In the genomic region with DNA sequence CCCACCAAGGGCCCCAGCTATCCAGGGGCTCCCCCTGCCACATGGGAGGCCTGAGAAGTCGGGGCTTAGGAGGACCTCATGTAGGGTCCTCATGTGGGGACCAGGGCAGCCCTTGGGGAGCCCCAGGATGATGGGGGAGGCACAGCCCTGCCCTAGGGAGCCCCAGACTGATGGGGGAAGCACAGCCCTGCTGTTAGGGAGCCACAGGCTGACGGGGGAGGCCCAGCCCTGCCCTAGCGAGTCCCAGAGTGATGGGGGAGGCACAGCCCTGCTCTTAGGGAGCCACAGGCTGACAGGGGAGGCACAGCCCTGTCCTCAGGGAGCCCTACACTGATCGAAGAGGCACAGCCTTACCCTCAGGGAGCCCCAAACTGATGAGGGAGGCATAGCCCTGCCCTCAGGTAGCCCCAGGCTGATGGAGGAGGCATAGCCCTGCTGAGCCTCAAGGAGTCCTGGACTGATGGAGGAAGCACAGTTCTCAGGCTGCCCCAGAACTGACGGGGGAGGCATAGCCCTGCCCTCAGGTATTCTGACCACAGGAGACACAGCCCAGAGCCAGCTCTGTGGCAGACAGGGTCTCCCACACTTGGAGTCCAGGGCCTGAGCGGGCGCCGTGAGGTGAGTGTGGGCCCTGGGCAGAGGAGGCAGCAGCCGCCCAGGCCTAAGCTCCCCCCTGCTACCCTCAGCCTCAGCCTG, we compare ENCODE assay signal across 11 cellular contexts. TPM values are rescaled to one million over a fixed set of nuclear protein-coding genes. Genes with fewer than 3 reads are reported as not detected.
DNase-seq lines count a peak whose midpoint lies in the region; ATAC-seq and TF ChIP-seq lines count a peak whose summit lies in the region.
"Had no signal": no experiment of that assay in that cellular context is flagged by ENCODE, and none has a peak within 500 bp of the region (broad histone marks: within the 10 kb centered on the region; RNA-seq: fewer than 3 reads in every experiment).

No MANE protein-coding gene starts in this region.

- peak overlapping the region; percentile 13 for H3K27ac ChIP-seq in effector memory CD4-positive, alpha-beta T cell (ENCODE audit: insufficient read depth, low read length, poor library complexity, severe bottlenecking)
- peak overlapping the region; percentile 91 for H3K27ac ChIP-seq in osteoblast (ENCODE audit: low read depth, low read length)
- H3K27ac ChIP-seq: right lobe of liver had no signal

- no peak for TF ChIP-seq CTCF in osteoblast (IDR thresholded peaks at IDR 0.05; ENCODE audit: extremely low read depth, low read depth, low read length)

- no peak overlapping the region for H3K4me2 ChIP-seq in osteoblast (ENCODE audit: insufficient read depth, low read length)

- ATAC-seq in Right ventricle myocardium inferior (no peak), left ventricle myocardium superior (no peak), HG03108 (IDR thresholded peaks at IDR 0.05; ENCODE audit: unreplicated experiment) (no peak), GM18502 (IDR thresholded peaks at IDR 0.05; ENCODE audit: poor library complexity, unreplicated experiment) (no peak)

- H3K9me3 ChIP-seq in effector memory CD4-positive, alpha-beta T cell (ENCODE audit: control insufficient read depth, low read length) = no peaks in the 10 kb centered on the region
- no peaks in the 10 kb centered on the region for H3K9me3 ChIP-seq in osteoblast (ENCODE audit: low read depth, low read length)
- H3K9me3 ChIP-seq: right lobe of liver had no signal

- H3K4me1 ChIP-seq in effector memory CD4-positive, alpha-beta T cell (ENCODE audit: control insufficient read depth, insufficient read depth, low read length, poor library complexity, severe bottlenecking) = peaks cover 8% of the 10 kb centered on the region
- H3K4me1 ChIP-seq in osteoblast (ENCODE audit: insufficient read depth, low read length) = peaks cover 15% of the 10 kb centered on the region
- H3K4me1 ChIP-seq: right lobe of liver had no signal

- no peaks in the 10 kb centered on the region for H3K79me2 ChIP-seq in osteoblast (ENCODE audit: insufficient read depth, low read length)

- H3K27me3 ChIP-seq in effector memory CD4-positive, alpha-beta T cell (replicated peaks; ENCODE audit: control insufficient read depth, insufficient read depth, low read length, poor library complexity, severe bottlenecking) = no peaks in the 10 kb centered on the region
- H3K27me3 ChIP-seq in osteoblast (ENCODE audit: insufficient read depth, low read length) = no peaks in the 10 kb centered on the region
- H3K27me3 ChIP-seq: right lobe of liver had no signal

- peak; percentile 63 for DNase-seq in Right ventricle myocardium inferior (ENCODE audit: missing footprints)
- no peak for DNase-seq in left ventricle myocardium superior
- DNase-seq in effector memory CD4-positive, alpha-beta T cell = no peak
- DNase-seq in osteoblast (ENCODE audit: insufficient read length, low spot score, missing footprints) = peak; percentile 95
- DNase-seq in DMS53 treated with DMSO at 0.1 percent for 48 hours (lab: John Stamatoyannopoulos, UW; ENCODE audit: unreplicated experiment) = no peak
- DNase-seq in NCI-H69 (lab: John Stamatoyannopoulos, UW) = no peak
- DNase-seq: activated effector memory CD4-positive, alpha-beta T cell treated with Interleukin-2 at 50 U/mL for 16 hours; NCI-H774 had no signal

- intact Hi-C loops in Right ventricle myocardium inferior (cut with DNase I) = loop anchor here (5.0 kb wide), 2 partner anchors 36 to 256 kb away; a partner anchor contains a TSS
- intact Hi-C loops in left ventricle myocardium superior (cut with micrococcal nuclease) = no loop called here

- no peaks in the 10 kb centered on the region for H4K20me1 ChIP-seq in osteoblast (ENCODE audit: insufficient read depth, low read length)

- H2AFZ ChIP-seq in osteoblast (ENCODE audit: low read length) = peak overlapping the region; percentile 91

- no peak overlapping the region for H3K4me3 ChIP-seq in effector memory CD4-positive, alpha-beta T cell (ENCODE audit: insufficient read depth, low read depth, low read length, poor library complexity, severe bottlenecking)
- H3K4me3 ChIP-seq in osteoblast (ENCODE audit: insufficient read depth, low read length) = no peak overlapping the region
- H3K4me3 ChIP-seq: right lobe of liver had no signal

- H3K36me3 ChIP-seq in effector memory CD4-positive, alpha-beta T cell (ENCODE audit: control insufficient read depth, insufficient read depth, low read length) = peaks cover 32% of the 10 kb centered on the region
- H3K36me3 ChIP-seq in osteoblast (ENCODE audit: insufficient read depth, low read length) = peaks cover 12% of the 10 kb centered on the region
- H3K36me3 ChIP-seq: right lobe of liver had no signal

RNA-seq across cellular contexts. Expression of a gene that starts 10.8 kb away (rescaled TPM):
- total RNA-seq in Right ventricle myocardium inferior = 5.0 TPM
- total RNA-seq in left ventricle myocardium superior = 4.4 TPM
- not detected in 2 replicates for total RNA-seq in osteoblast
- total RNA-seq: right lobe of liver had no signal

RNA-seq across cellular contexts. Expression of a gene that starts 28.0 kb away (rescaled TPM):
- 22.5 TPM for total RNA-seq in Right ventricle myocardium inferior
- 22.9 TPM for total RNA-seq in left ventricle myocardium superior
- 41.0 and 54.6 TPM in 2 replicates for total RNA-seq in osteoblast

RNA-seq across cellular contexts. Expression of a gene that starts 38.6 kb away (rescaled TPM):
- 36.3 TPM for total RNA-seq in Right ventricle myocardium inferior
- 46.1 TPM for total RNA-seq in left ventricle myocardium superior
- total RNA-seq in osteoblast = not detected in 2 replicates

RNA-seq across cellular contexts. Expression of a gene that starts 42.1 kb away (rescaled TPM):
- total RNA-seq in Right ventricle myocardium inferior = 0.35 TPM
- total RNA-seq in left ventricle myocardium superior = not detected
- not detected in 2 replicates for total RNA-seq in osteoblast

RNA-seq across cellular contexts. Expression of a gene that starts 46.1 kb away (rescaled TPM):
- total RNA-seq in Right ventricle myocardium inferior (not detected), left ventricle myocardium superior (not detected), osteoblast (0.36 and 0.59 TPM in 2 replicates)

Comparison
In these comparisons a context has a peak if more than half of its experiments do, and no peak if none do; other contexts are left out.
1. DNase-seq: peak in Right ventricle myocardium inferior (single experiment) and osteoblast (single experiment); none in left ventricle myocardium superior (single experiment), effector memory CD4-positive, alpha-beta T cell (0 of 3), DMS53 treated with DMSO at 0.1 percent for 48 hours (single experiment) and NCI-H69 (single experiment).
2. RNA of a gene that starts 38.6 kb away (total RNA-seq): 46.1 TPM in left ventricle myocardium superior (single experiment) and 36.3 TPM in Right ventricle myocardium inferior (single experiment); not detected in osteoblast; every median in the first group is over 10 times any median in the second.